ENCODE assay signal across 2 cellular contexts in the genomic region with DNA sequence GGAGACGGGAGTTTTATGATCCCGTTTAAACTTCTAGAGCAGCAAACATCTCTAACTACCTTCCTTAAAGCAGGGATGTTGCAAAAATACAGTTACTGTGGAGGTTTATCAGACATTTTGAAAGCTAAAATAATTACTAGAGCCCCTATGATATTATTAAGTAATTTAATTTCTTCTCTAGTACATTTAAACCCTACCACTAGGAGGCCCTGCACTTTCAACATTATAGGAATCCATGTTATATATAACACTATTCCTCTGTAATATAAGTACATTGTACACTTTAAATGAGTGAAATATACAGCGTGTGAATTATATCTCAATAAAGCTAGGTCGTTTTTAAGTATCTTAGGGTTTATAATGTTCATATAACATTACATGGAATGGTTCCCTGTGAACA.
TF ChIP-seq lines count a peak whose summit lies in the region.

No MANE protein-coding gene starts in this region.

TF ChIP-seq in A549, 52 proteins besides CTCF, POLR2A, EP300 and RAD21 (continued from another document):
- TF ChIP-seq, protein P1, sequence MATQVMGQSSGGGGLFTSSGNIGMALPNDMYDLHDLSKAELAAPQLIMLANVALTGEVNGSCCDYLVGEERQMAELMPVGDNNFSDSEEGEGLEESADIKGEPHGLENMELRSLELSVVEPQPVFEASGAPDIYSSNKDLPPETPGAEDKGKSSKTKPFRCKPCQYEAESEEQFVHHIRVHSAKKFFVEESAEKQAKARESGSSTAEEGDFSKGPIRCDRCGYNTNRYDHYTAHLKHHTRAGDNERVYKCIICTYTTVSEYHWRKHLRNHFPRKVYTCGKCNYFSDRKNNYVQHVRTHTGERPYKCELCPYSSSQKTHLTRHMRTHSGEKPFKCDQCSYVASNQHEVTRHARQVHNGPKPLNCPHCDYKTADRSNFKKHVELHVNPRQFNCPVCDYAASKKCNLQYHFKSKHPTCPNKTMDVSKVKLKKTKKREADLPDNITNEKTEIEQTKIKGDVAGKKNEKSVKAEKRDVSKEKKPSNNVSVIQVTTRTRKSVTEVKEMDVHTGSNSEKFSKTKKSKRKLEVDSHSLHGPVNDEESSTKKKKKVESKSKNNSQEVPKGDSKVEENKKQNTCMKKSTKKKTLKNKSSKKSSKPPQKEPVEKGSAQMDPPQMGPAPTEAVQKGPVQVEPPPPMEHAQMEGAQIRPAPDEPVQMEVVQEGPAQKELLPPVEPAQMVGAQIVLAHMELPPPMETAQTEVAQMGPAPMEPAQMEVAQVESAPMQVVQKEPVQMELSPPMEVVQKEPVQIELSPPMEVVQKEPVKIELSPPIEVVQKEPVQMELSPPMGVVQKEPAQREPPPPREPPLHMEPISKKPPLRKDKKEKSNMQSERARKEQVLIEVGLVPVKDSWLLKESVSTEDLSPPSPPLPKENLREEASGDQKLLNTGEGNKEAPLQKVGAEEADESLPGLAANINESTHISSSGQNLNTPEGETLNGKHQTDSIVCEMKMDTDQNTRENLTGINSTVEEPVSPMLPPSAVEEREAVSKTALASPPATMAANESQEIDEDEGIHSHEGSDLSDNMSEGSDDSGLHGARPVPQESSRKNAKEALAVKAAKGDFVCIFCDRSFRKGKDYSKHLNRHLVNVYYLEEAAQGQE (IDR thresholded peaks at IDR 0.05) = no peak
- TF ChIP-seq, protein P2, sequence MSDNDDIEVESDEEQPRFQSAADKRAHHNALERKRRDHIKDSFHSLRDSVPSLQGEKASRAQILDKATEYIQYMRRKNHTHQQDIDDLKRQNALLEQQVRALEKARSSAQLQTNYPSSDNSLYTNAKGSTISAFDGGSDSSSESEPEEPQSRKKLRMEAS (IDR thresholded peaks at IDR 0.05) = no peak
- TF ChIP-seq, protein P3, sequence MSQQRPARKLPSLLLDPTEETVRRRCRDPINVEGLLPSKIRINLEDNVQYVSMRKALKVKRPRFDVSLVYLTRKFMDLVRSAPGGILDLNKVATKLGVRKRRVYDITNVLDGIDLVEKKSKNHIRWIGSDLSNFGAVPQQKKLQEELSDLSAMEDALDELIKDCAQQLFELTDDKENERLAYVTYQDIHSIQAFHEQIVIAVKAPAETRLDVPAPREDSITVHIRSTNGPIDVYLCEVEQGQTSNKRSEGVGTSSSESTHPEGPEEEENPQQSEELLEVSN (IDR thresholded peaks at IDR 0.05; ENCODE audit: borderline replicate concordance, low read depth) = no peak
- TF ChIP-seq KDM5A (IDR thresholded peaks at IDR 0.05) (no peak), SREBF2 (IDR thresholded peaks at IDR 0.05) (no peak)

TF ChIP-seq in SK-N-SH treated with all-trans-retinoic acid at 6 μM for 48 hours, 23 proteins besides CTCF, POLR2A, EP300 and RAD21 (continued from another document):
- TF ChIP-seq, protein P4, sequence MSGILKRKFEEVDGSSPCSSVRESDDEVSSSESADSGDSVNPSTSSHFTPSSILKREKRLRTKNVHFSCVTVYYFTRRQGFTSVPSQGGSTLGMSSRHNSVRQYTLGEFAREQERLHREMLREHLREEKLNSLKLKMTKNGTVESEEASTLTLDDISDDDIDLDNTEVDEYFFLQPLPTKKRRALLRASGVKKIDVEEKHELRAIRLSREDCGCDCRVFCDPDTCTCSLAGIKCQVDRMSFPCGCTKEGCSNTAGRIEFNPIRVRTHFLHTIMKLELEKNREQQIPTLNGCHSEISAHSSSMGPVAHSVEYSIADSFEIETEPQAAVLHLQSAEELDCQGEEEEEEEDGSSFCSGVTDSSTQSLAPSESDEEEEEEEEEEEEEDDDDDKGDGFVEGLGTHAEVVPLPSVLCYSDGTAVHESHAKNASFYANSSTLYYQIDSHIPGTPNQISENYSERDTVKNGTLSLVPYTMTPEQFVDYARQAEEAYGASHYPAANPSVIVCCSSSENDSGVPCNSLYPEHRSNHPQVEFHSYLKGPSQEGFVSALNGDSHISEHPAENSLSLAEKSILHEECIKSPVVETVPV (CRISPR knock-in tag; IDR thresholded peaks at IDR 0.05) = no peak
- TF ChIP-seq PPARA (CRISPR knock-in tag; IDR thresholded peaks at IDR 0.05; ENCODE audit: borderline replicate concordance) (no peak), ZC3H10 (CRISPR knock-in tag; IDR thresholded peaks at IDR 0.05) (no peak), CSDC2 (CRISPR knock-in tag; IDR thresholded peaks at IDR 0.05) (no peak), ZFP3 (CRISPR knock-in tag; IDR thresholded peaks at IDR 0.05) (no peak), ISL1 (CRISPR knock-in tag; IDR thresholded peaks at IDR 0.05) (no peak)
